In genomic region chr17:75400326-75400939, GRCh38 we compare ENCODE assay signal across 13 cellular contexts. TPM values are rescaled to one million over a fixed set of nuclear protein-coding genes. Genes with fewer than 3 reads are reported as not detected.
A peak's percentile ranks its signal among the peaks of the same experiment; 100 is the strongest.
DNase-seq lines count a peak whose midpoint lies in the region; ATAC-seq and TF ChIP-seq lines count a peak whose summit lies in the region.
"Had no signal": no experiment of that assay in that cellular context is flagged by ENCODE, and none has a peak within 500 bp of the region (broad histone marks: within the 10 kb centered on the region; RNA-seq: fewer than 3 reads in every experiment).

No MANE protein-coding gene starts in this region.

- no peaks in the 10 kb centered on the region for H3K27me3 ChIP-seq in mammary epithelial cell (ENCODE audit: insufficient read depth, low read length)
- H3K27me3 ChIP-seq in spleen (replicated peaks in 1 of 7) = no peaks in the 10 kb centered on the region
- H3K27me3 ChIP-seq: sigmoid colon, thyroid gland had no signal

- no peaks in the 10 kb centered on the region for H3K27me3 Mint-ChIP-seq in stimulated activated naive CD8-positive, alpha-beta T cell treated with anti-CD3 and anti-CD28 coated beads, Interleukin-15, Interleukin-2, amounts not matched to agents 100 ng/mL and 50 ng/mL, for 24 hours
- H3K27me3 Mint-ChIP-seq in T-helper 17 cell (no peaks in the 10 kb centered on the region), memory B cell (no peaks in the 10 kb centered on the region)
- H3K27me3 Mint-ChIP-seq: T-cell had no signal

- H3K36me3 ChIP-seq in mammary epithelial cell (ENCODE audit: insufficient read depth, low read length) = no peaks in the 10 kb centered on the region
- peaks cover 0 to 13% (median 0%) of the 10 kb centered on the region in 6 donors for H3K36me3 ChIP-seq in spleen
- H3K36me3 ChIP-seq: sigmoid colon, thyroid gland had no signal

- no peak for TF ChIP-seq POLR2A in spleen (IDR thresholded peaks at IDR 0.05)

- H3K9ac ChIP-seq in mammary epithelial cell (ENCODE audit: insufficient read depth, low read length) = no peak overlapping the region

- in situ Hi-C loops in mammary epithelial cell (cut with MboI; ENCODE audit: low sequenced_read_pairs in 2 of 2) = no loop called here

- no peak overlapping the region for H3K27ac ChIP-seq in mammary epithelial cell (ENCODE audit: insufficient read depth, low read depth, low read length)
- peak overlapping the region in 1 of 8 donors; percentile 5 for H3K27ac ChIP-seq in spleen
- H3K27ac ChIP-seq: sigmoid colon, thyroid gland had no signal

- no peak overlapping the region for H2AFZ ChIP-seq in mammary epithelial cell (ENCODE audit: low read depth, low read length)

- H3K9me3 Mint-ChIP-seq in stimulated activated naive CD8-positive, alpha-beta T cell treated with anti-CD3 and anti-CD28 coated beads, Interleukin-15, Interleukin-2, amounts not matched to agents 100 ng/mL and 50 ng/mL, for 24 hours = no peaks in the 10 kb centered on the region
- H3K9me3 Mint-ChIP-seq in memory B cell = no peaks in the 10 kb centered on the region
- H3K9me3 Mint-ChIP-seq: T-cell had no signal

- H3K4me2 ChIP-seq in mammary epithelial cell (ENCODE audit: insufficient read depth, low read depth, low read length) = no peak overlapping the region

- H3K27ac Mint-ChIP-seq in stimulated activated naive CD8-positive, alpha-beta T cell treated with anti-CD3 and anti-CD28 coated beads, Interleukin-15, Interleukin-2, amounts not matched to agents 100 ng/mL and 50 ng/mL, for 24 hours = peak overlapping the region; percentile 61
- H3K27ac Mint-ChIP-seq in T-helper 17 cell (no peak overlapping the region), memory B cell (no peak overlapping the region)
- H3K27ac Mint-ChIP-seq: T-cell had no signal

- H3K9me3 ChIP-seq in T-helper 17 cell (ENCODE audit: control insufficient read depth, low read length, poor library complexity, severe bottlenecking) (no peaks in the 10 kb centered on the region), mammary epithelial cell (replicated peaks; ENCODE audit: insufficient read depth, low read length) (no peaks in the 10 kb centered on the region), spleen (no peaks in the 10 kb centered on the region)
- H3K9me3 ChIP-seq: Caco-2, sigmoid colon, thyroid gland had no signal

- no peak for ATAC-seq in stimulated activated naive CD8-positive, alpha-beta T cell treated with anti-CD3 and anti-CD28 coated beads, Interleukin-15, Interleukin-2, amounts not matched to agents 100 U/mL and 50 U/mL, for 24 hours
- ATAC-seq in T-helper 17 cell (no peak), memory B cell (ENCODE audit: low read depth) (no peak)
- ATAC-seq: HCT116, T-cell had no signal

- peaks cover 18% of the 10 kb centered on the region for H3K36me3 Mint-ChIP-seq in stimulated activated naive CD8-positive, alpha-beta T cell treated with anti-CD3 and anti-CD28 coated beads, Interleukin-15, Interleukin-2, amounts not matched to agents 100 ng/mL and 50 ng/mL, for 24 hours (ENCODE audit: low read depth)
- H3K36me3 Mint-ChIP-seq in T-helper 17 cell (ENCODE audit: low read depth) (no peaks in the 10 kb centered on the region), memory B cell (peaks cover 3% of the 10 kb centered on the region)

- CTCF ChIA-PET in mammary epithelial cell (lab: Charles Lee; ENCODE audit: low non-redundant PET) = no interaction called here

- intact Hi-C loops in mammary epithelial cell (cut with micrococcal nuclease) (no loop called here), spleen (cut with DNase I; ENCODE audit: low total_unique reads) (no loop called here)

- 93% methylated on average over 5 of the region's 8 CpGs for WGBS in mammary epithelial cell (ENCODE audit: low coverage, missing lambda C conversion rate)
- 88 to 95% (median 91%) methylated on average over 8 of the region's 8 CpGs for WGBS in spleen, 5 donors

- dilution Hi-C loops in mammary epithelial cell (cut with HindIII; ENCODE audit: low sequenced_read_pairs) = no loop called here

- no peaks in the 10 kb centered on the region for H4K20me1 ChIP-seq in mammary epithelial cell (ENCODE audit: insufficient read depth, low read length)

- peaks cover 95% of the 10 kb centered on the region for H3K79me2 ChIP-seq in mammary epithelial cell (ENCODE audit: insufficient read depth, low read length)

- H3K4me3 ChIP-seq in mammary epithelial cell (replicated peaks in 1 of 3; ENCODE audit: insufficient read depth in 1 of 3, low read depth in 2 of 3, low read length in 3 of 3) (no peak overlapping the region), spleen (no peak overlapping the region)
- H3K4me3 ChIP-seq: sigmoid colon, thyroid gland had no signal

- peaks cover 64% of the 10 kb centered on the region for H3K4me1 Mint-ChIP-seq in stimulated activated naive CD8-positive, alpha-beta T cell treated with anti-CD3 and anti-CD28 coated beads, Interleukin-15, Interleukin-2, amounts not matched to agents 100 ng/mL and 50 ng/mL, for 24 hours (ENCODE audit: low read depth)
- H3K4me1 Mint-ChIP-seq in T-helper 17 cell (peaks cover 47% of the 10 kb centered on the region), memory B cell (peaks cover 37% of the 10 kb centered on the region)

- BruUV-seq in mammary epithelial cell (replicated peaks; lab: Mats Ljungman, UMichigan) = no TSS peak

- H3K4me1 ChIP-seq in mammary epithelial cell (ENCODE audit: insufficient read depth, low read length) = peaks cover 14% of the 10 kb centered on the region
- H3K4me1 ChIP-seq in spleen = peaks cover 46 to 92% (median 83%) of the 10 kb centered on the region in 6 donors

- H3K4me3 Mint-ChIP-seq in stimulated activated naive CD8-positive, alpha-beta T cell treated with anti-CD3 and anti-CD28 coated beads, Interleukin-15, Interleukin-2, amounts not matched to agents 100 ng/mL and 50 ng/mL, for 24 hours = no peak overlapping the region
- peak overlapping the region; percentile 33 for H3K4me3 Mint-ChIP-seq in T-helper 17 cell
- H3K4me3 Mint-ChIP-seq in memory B cell = peak overlapping the region; percentile 27

- no peak for TF ChIP-seq CTCF in mammary epithelial cell (conservative IDR thresholded peaks at IDR 0.05 in 1 of 2, IDR thresholded peaks at IDR 0.05 in 1 of 2; ENCODE audit: extremely low read depth in 1 of 2, insufficient read depth in 1 of 2, low read depth in 1 of 2, low read length in 2 of 2)
- no peak for TF ChIP-seq CTCF in spleen (IDR thresholded peaks at IDR 0.05 in 8 of 11, conservative IDR thresholded peaks at IDR 0.05 in 3 of 11)

- DNase-seq in stimulated activated naive CD8-positive, alpha-beta T cell treated with anti-CD3 and anti-CD28 coated beads, Interleukin-15, Interleukin-2, amounts not matched to agents 100 U/mL and 50 U/mL, for 24 hours = no peak
- no peak for DNase-seq in T-helper 17 cell
- no peak for DNase-seq in memory B cell (ENCODE audit: low spot score in 2 of 2)
- no peak for DNase-seq in mammary epithelial cell
- DNase-seq in spleen = no peak
- DNase-seq in NCI-H226 = no peak
- DNase-seq: Caco-2, NCI-H510A, sigmoid colon, T-cell, thyroid gland had no signal

RNA-seq across cellular contexts. Expression of gene GRB2, which starts 5.0 kb away (rescaled TPM):
- total RNA-seq in T-helper 17 cell (100 to 1,000 TPM; 112 to 117 TPM), mammary epithelial cell (10 to 100 TPM; 61.5 to 78.6 TPM), spleen (100 to 1,000 TPM; 180 to 352 (median 238) TPM)
- polyA plus RNA-seq in mammary epithelial cell (49.9 TPM), spleen (100 to 1,000 TPM in 1 of 3 donors, 10 to 100 TPM in 2; 66.8 to 117 (median 85.2) TPM)
- 124 TPM for polyA minus RNA-seq in mammary epithelial cell

RNA-seq across cellular contexts. Expression of gene TMEM94, which starts 56.0 kb away (rescaled TPM):
- total RNA-seq in T-helper 17 cell (10 to 100 TPM; 70.1 to 70.2 TPM), mammary epithelial cell (10 to 100 TPM; 23.0 to 42.3 TPM), spleen (100 to 1,000 TPM in 1 of 7 donors, 10 to 100 TPM in 6; 66.6 to 101 (median 94.1) TPM)
- polyA plus RNA-seq in mammary epithelial cell (30.7 TPM), spleen (10 to 100 TPM; 24.8 to 77.8 (median 59.5) TPM)
- 161 TPM for polyA minus RNA-seq in mammary epithelial cell
